In the genomic region with DNA sequence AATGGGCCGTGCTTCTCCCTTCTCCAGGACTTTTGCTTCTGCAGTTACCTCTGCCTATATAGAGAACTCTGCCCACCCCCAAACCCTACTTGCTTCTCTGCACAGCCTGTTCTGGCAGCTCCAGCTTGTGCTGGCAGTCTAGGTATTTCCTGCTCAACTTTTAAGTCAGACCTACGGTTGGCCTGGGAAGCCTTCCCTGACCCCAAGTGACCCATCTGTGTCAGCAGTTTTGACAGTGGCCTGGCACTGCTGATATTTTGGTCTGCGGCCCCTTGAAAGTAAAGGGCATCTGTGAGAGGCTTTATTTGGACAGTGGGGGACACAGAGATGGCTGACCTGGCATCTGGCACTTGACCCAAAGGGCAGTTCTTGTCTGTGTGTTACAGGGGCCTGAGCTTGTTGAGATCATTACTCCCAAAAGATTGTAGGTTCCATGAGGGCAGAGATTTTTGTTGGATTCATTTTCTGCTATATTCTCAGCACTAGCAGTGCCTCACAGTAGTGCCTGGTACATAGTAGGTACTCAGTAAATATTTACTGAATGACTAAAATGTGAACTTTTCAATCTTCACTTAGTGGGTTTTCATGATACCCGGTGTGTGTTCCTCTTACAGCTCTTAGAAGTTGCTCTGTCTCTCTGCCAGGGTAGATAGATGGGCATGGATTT, we compare ENCODE assay signal across 11 cellular contexts. TPM values are rescaled to one million over a fixed set of nuclear protein-coding genes. Genes with fewer than 3 reads are reported as not detected.
A peak's percentile ranks its signal among the peaks of the same experiment; 100 is the strongest.
DNase-seq lines count a peak whose midpoint lies in the region; TF ChIP-seq lines count a peak whose summit lies in the region.
"Had no signal": no experiment of that assay in that cellular context is flagged by ENCODE, and none has a peak within 500 bp of the region (broad histone marks: within the 10 kb centered on the region; RNA-seq: fewer than 3 reads in every experiment).

No MANE protein-coding gene starts in this region.

- no peak overlapping the region for H3K9ac ChIP-seq in SU-DHL-6 (ENCODE audit: low read length)
- H3K9ac ChIP-seq: KMS-11 had no signal

- H3K4me1 ChIP-seq in cardiac muscle cell (ENCODE audit: low read depth): peaks cover 40% of the 10 kb centered on the region

- H2AFZ ChIP-seq in SU-DHL-6 (ENCODE audit: low read depth, low read length, severe bottlenecking): no peak overlapping the region

- H3K9me3 Mint-ChIP-seq in CD14-positive monocyte (no peaks in the 10 kb centered on the region), progenitor cell of endocrine pancreas (ENCODE audit: low read depth) (no peaks in the 10 kb centered on the region)
- H3K9me3 Mint-ChIP-seq: activated CD4-positive, alpha-beta memory T cell treated with anti-CD3 and anti-CD28 coated beads for 36 hours; CD4-positive, alpha-beta memory T cell had no signal

- H3K27ac ChIP-seq in SU-DHL-6 (ENCODE audit: low read depth, low read length) (peak overlapping the region; percentile 35), cardiac muscle cell (peak overlapping the region; percentile 87)
- H3K27ac ChIP-seq: KMS-11 had no signal

- H4K20me1 ChIP-seq in SU-DHL-6 (ENCODE audit: low read depth, low read length): peaks cover 10% of the 10 kb centered on the region; the same call in 1 of the 2 replicates

- TF ChIP-seq CTCF in CD14-positive monocyte (IDR thresholded peaks at IDR 0.05): no peak
- no peak for TF ChIP-seq CTCF in SU-DHL-6 (IDR thresholded peaks at IDR 0.05; ENCODE audit: insufficient read depth, low read length, poor library complexity, severe bottlenecking)
- no peak for TF ChIP-seq CTCF in cardiac muscle cell (IDR thresholded peaks at IDR 0.05; ENCODE audit: low read depth, low read length)
- no peak for TF ChIP-seq CTCF in progenitor cell of endocrine pancreas (IDR thresholded peaks at IDR 0.05; ENCODE audit: unreplicated experiment)

- DNase-seq in CD14-positive monocyte (ENCODE audit: low spot score): no peak
- peak in 1 of 2 donors; percentile 23 for DNase-seq in cardiac muscle cell (ENCODE audit: low read depth in 1 of 2, low spot score in 1 of 2)
- no peak for DNase-seq in progenitor cell of endocrine pancreas (ENCODE audit: low spot score, unreplicated experiment)
- DNase-seq in H7: no peak
- DNase-seq in DMS79 treated with DMSO at 0.1 percent for 48 hours (lab: John Stamatoyannopoulos, UW): no peak
- DNase-seq in SKM-1 treated with dmso at 0.1 percent for 144 hours (lab: John Stamatoyannopoulos, UW; ENCODE audit: unreplicated experiment): no peak
- no peak for DNase-seq in cerebellum (ENCODE audit: low spot score)
- DNase-seq: activated CD4-positive, alpha-beta memory T cell treated with anti-CD3 and anti-CD28 coated beads for 36 hours; CD4-positive, alpha-beta memory T cell had no signal

- H3K9me2 ChIP-seq in SU-DHL-6 (replicated peaks; ENCODE audit: insufficient read depth, low read length): no peaks in the 10 kb centered on the region

- H3K4me3 ChIP-seq in SU-DHL-6 (ENCODE audit: insufficient read depth, low read length, poor library complexity, severe bottlenecking) (no peak overlapping the region), cardiac muscle cell (no peak overlapping the region), H7 (ENCODE audit: insufficient read depth, low read depth, low read length) (no peak overlapping the region)

- no peaks in the 10 kb centered on the region for H3K27me3 ChIP-seq in SU-DHL-6 (ENCODE audit: low read length)
- H3K27me3 ChIP-seq in cardiac muscle cell: no peaks in the 10 kb centered on the region
- no peaks in the 10 kb centered on the region for H3K27me3 ChIP-seq in H7 (ENCODE audit: control insufficient read depth, insufficient read depth, low read length)

- H3F3A ChIP-seq in SU-DHL-6 (ENCODE audit: insufficient read depth): peaks cover 14% of the 10 kb centered on the region

- H3K36me3 Mint-ChIP-seq in CD14-positive monocyte: peaks cover 23 to 37% of the 10 kb centered on the region in 2 donors
- peaks cover 3% of the 10 kb centered on the region for H3K36me3 Mint-ChIP-seq in progenitor cell of endocrine pancreas (ENCODE audit: insufficient read depth)
- H3K36me3 Mint-ChIP-seq: activated CD4-positive, alpha-beta memory T cell treated with anti-CD3 and anti-CD28 coated beads for 36 hours had no signal

- H3K27ac Mint-ChIP-seq in CD14-positive monocyte: peak overlapping the region in 6 of 7 donors; percentile 10 to 87 (median 46)
- H3K27ac Mint-ChIP-seq in progenitor cell of endocrine pancreas: peak overlapping the region; percentile 92
- H3K27ac Mint-ChIP-seq: activated CD4-positive, alpha-beta memory T cell treated with anti-CD3 and anti-CD28 coated beads for 36 hours had no signal

- H3K9me3 ChIP-seq in SU-DHL-6 (ENCODE audit: insufficient read depth, low read length) (no peaks in the 10 kb centered on the region), cardiac muscle cell (ENCODE audit: low read depth) (no peaks in the 10 kb centered on the region)

- H3K79me2 ChIP-seq in SU-DHL-6 (ENCODE audit: insufficient read depth, low read length): peaks cover 93% of the 10 kb centered on the region

- no peak overlapping the region for H3K4me3 Mint-ChIP-seq in CD14-positive monocyte
- no peak overlapping the region for H3K4me3 Mint-ChIP-seq in progenitor cell of endocrine pancreas (ENCODE audit: low read depth)
- H3K4me3 Mint-ChIP-seq: activated CD4-positive, alpha-beta memory T cell treated with anti-CD3 and anti-CD28 coated beads for 36 hours; CD4-positive, alpha-beta memory T cell had no signal

- H3K4me2 ChIP-seq in SU-DHL-6 (ENCODE audit: low read depth, low read length, poor library complexity, severe bottlenecking): peak overlapping the region; percentile 19
- H3K4me2 ChIP-seq: KMS-11 had no signal

- H3K4me1 Mint-ChIP-seq in CD14-positive monocyte (peaks cover 29% of the 10 kb centered on the region), progenitor cell of endocrine pancreas (ENCODE audit: low read depth) (peaks cover 19% of the 10 kb centered on the region)

- H3K27me3 Mint-ChIP-seq in CD14-positive monocyte (ENCODE audit: low read depth in 3 of 3) (peaks cover 0 to 3% (median 2%) of the 10 kb centered on the region in 3 donors), progenitor cell of endocrine pancreas (no peaks in the 10 kb centered on the region)
- H3K27me3 Mint-ChIP-seq: activated CD4-positive, alpha-beta memory T cell treated with anti-CD3 and anti-CD28 coated beads for 36 hours; CD4-positive, alpha-beta memory T cell had no signal

- H3K36me3 ChIP-seq in SU-DHL-6 (ENCODE audit: low read length): no peaks in the 10 kb centered on the region
- no peaks in the 10 kb centered on the region for H3K36me3 ChIP-seq in cardiac muscle cell
- peaks cover 2% of the 10 kb centered on the region for H3K36me3 ChIP-seq in H7 (replicated peaks; ENCODE audit: control insufficient read depth, insufficient read depth, low read length)

- intact Hi-C loops in CD14-positive monocyte (cut with micrococcal nuclease): no loop called here

RNA-seq across cellular contexts. Expression of a gene that starts 55.2 kb away (rescaled TPM):
- polyA plus RNA-seq in CD14-positive monocyte (1 to 10 TPM; 6.6 to 7.0 TPM), cardiac muscle cell (28.6 and 37.3 TPM in 2 replicates)
- total RNA-seq in cardiac muscle cell (66.4 and 74.5 TPM in 2 replicates), progenitor cell of endocrine pancreas (53.8 and 55.5 TPM in 2 replicates), cerebellum (53.9 TPM)
- 20.6 and 26.9 TPM in 2 replicates for total RNA-seq in H7 (2014; rRNA removed; shearing (Covaris generic))
